Comparison of ENCODE assay signal across 1 cellular context in genomic region chr3:130935761-130936160, GRCh38.
TF ChIP-seq lines count a peak whose summit lies in the region.

No MANE protein-coding gene starts in this region.

TF ChIP-seq in GM12878, 131 proteins besides CTCF, POLR2A, EP300 and RAD21 (continued from another document):
- no peak for TF ChIP-seq ATF3 (IDR thresholded peaks at IDR 0.05; ENCODE audit: borderline replicate concordance, extremely low read depth, low read depth, low read length)
- no peak for TF ChIP-seq TAF1 (IDR thresholded peaks at IDR 0.05; ENCODE audit: borderline replicate concordance, low read depth, low read length)
- TF ChIP-seq NFIC (IDR thresholded peaks at IDR 0.05; ENCODE audit: low read depth, low read length): no peak
- no peak for TF ChIP-seq CREB1 (IDR thresholded peaks at IDR 0.05; ENCODE audit: low read depth)
- no peak for TF ChIP-seq ETV6 (conservative IDR thresholded peaks at IDR 0.05 in 1 of 2, IDR thresholded peaks at IDR 0.05 in 1 of 2; ENCODE audit: borderline replicate concordance in 1 of 2, low read depth in 1 of 2)
- TF ChIP-seq MEF2A (IDR thresholded peaks at IDR 0.05; ENCODE audit: insufficient read depth, low read depth, low read length): no peak
- no peak for TF ChIP-seq KLF5 (IDR thresholded peaks at IDR 0.05; ENCODE audit: partially characterized antibody)
- no peak for TF ChIP-seq PAX8 (IDR thresholded peaks at IDR 0.05)
- TF ChIP-seq RBBP5 (conservative IDR thresholded peaks at IDR 0.05): no peak
- no peak for TF ChIP-seq CHD1 (IDR thresholded peaks at IDR 0.05; ENCODE audit: low read depth, low read length)
- no peak for TF ChIP-seq BACH1 (IDR thresholded peaks at IDR 0.05; ENCODE audit: borderline replicate concordance)
